In genomic region chr4:48270516-48270897, GRCh38 we compare ENCODE assay signal across 8 cellular contexts. TPM values are rescaled to one million over a fixed set of nuclear protein-coding genes. Genes with fewer than 3 reads are reported as not detected.
DNase-seq lines count a peak whose midpoint lies in the region; ATAC-seq, FAIRE-seq and TF ChIP-seq lines count a peak whose summit lies in the region.

No MANE protein-coding gene starts in this region.

- H3K9me3 ChIP-seq in left ventricle myocardium inferior (replicated peaks) (no peaks in the 10 kb centered on the region), body of pancreas (no peaks in the 10 kb centered on the region), mesodermal cell (ENCODE audit: control insufficient read depth, low read length) (peaks cover 6% of the 10 kb centered on the region), vagina (no peaks in the 10 kb centered on the region), small intestine (ENCODE audit: control insufficient read depth, low read depth) (no peaks in the 10 kb centered on the region)

- H3K27me3 ChIP-seq in left ventricle myocardium inferior (ENCODE audit: low read depth): no peaks in the 10 kb centered on the region
- no peaks in the 10 kb centered on the region for H3K27me3 ChIP-seq in body of pancreas
- H3K27me3 ChIP-seq in vagina: no peaks in the 10 kb centered on the region
- H3K27me3 ChIP-seq in small intestine (ENCODE audit: control insufficient read depth in 2 of 2, insufficient read depth in 2 of 2, low read length in 2 of 2): no peaks in the 10 kb centered on the region

- no peaks in the 10 kb centered on the region for H3K36me3 ChIP-seq in left ventricle myocardium inferior
- no peaks in the 10 kb centered on the region for H3K36me3 ChIP-seq in body of pancreas (replicated peaks in 1 of 2; ENCODE audit: insufficient read depth in 1 of 2, low read depth in 2 of 2)
- no peaks in the 10 kb centered on the region for H3K36me3 ChIP-seq in mesodermal cell (ENCODE audit: control insufficient read depth, insufficient read depth, low read length)
- H3K36me3 ChIP-seq in vagina: no peaks in the 10 kb centered on the region
- no peaks in the 10 kb centered on the region for H3K36me3 ChIP-seq in small intestine (ENCODE audit: control insufficient read depth in 2 of 2, insufficient read depth in 2 of 2, low read length in 2 of 2)

- intact Hi-C loops in left ventricle myocardium inferior (cut with micrococcal nuclease): no loop called here
- intact Hi-C loops in left cardiac atrium (cut with DNase I): loop anchor here in 1 of 2 donors (10.0 kb wide), 1 partner anchor 146 kb away; no protein-coding TSS in a partner anchor
- intact Hi-C loops in body of pancreas (cut with DNase I): no loop called here
- intact Hi-C loops in vagina (cut with DNase I): no loop called here

- ATAC-seq in left cardiac atrium (no peak), body of pancreas (no peak), GM21526 (IDR thresholded peaks at IDR 0.05; ENCODE audit: low FRiP score, unreplicated experiment) (no peak)

- FAIRE-seq in small intestine (lab: Jason Lieb, UNC): no peak

- peaks cover 21% of the 10 kb centered on the region for H3K4me1 ChIP-seq in left ventricle myocardium inferior
- H3K4me1 ChIP-seq in body of pancreas: peaks cover 9% of the 10 kb centered on the region
- H3K4me1 ChIP-seq in mesodermal cell (ENCODE audit: control insufficient read depth, insufficient read depth, low read length, poor library complexity, severe bottlenecking): no peaks in the 10 kb centered on the region
- peaks cover 15% of the 10 kb centered on the region for H3K4me1 ChIP-seq in vagina
- peaks cover 3% of the 10 kb centered on the region in 2 donors for H3K4me1 ChIP-seq in small intestine (ENCODE audit: control insufficient read depth in 2 of 2, insufficient read depth in 1 of 2, low read depth in 1 of 2, low read length in 1 of 2)

- peak overlapping the region; percentile 88 for H3K4me3 ChIP-seq in left ventricle myocardium inferior
- no peak overlapping the region for H3K4me3 ChIP-seq in body of pancreas
- peak overlapping the region; percentile 68 for H3K4me3 ChIP-seq in mesodermal cell (ENCODE audit: extremely low read depth, insufficient read depth, low read length, poor library complexity, severe bottlenecking)
- H3K4me3 ChIP-seq in vagina: peak overlapping the region; percentile 84 to 94
- H3K4me3 ChIP-seq in small intestine (ENCODE audit: low read depth in 1 of 2, low read length in 2 of 2): peak overlapping the region in 1 of 2 donors; percentile 80

- DNase-seq in left ventricle myocardium inferior (no peak), left cardiac atrium (no peak), body of pancreas (no peak), vagina (ENCODE audit: extremely low spot score in 2 of 2) (no peak), GM10266 (ENCODE audit: extremely low spot score) (no peak), small intestine (no peak)

- 47 to 50% methylated on average over 3 of the region's 3 CpGs for WGBS in body of pancreas, 2 donors
- 90 to 100% methylated on average over 1 to 2 of the region's 3 CpGs for WGBS in mesodermal cell (ENCODE audit: insufficient coverage in 2 of 2), 2 experiments
- WGBS in small intestine, 3 donors: 64 to 74% (median 67%) methylated on average over 3 of the region's 3 CpGs

- H3K27ac ChIP-seq in left ventricle myocardium inferior (replicated peaks) (peak overlapping the region; percentile 82), body of pancreas (peak overlapping the region; percentile 89 to 95 (median 94)), mesodermal cell (ENCODE audit: low read depth, low read length, severe bottlenecking) (no peak overlapping the region), vagina (peak overlapping the region; percentile 86), small intestine (ENCODE audit: low read depth in 1 of 2, low read length in 1 of 2) (peak overlapping the region in 1 of 2 donors; percentile 91)

- TF ChIP-seq CTCF in left ventricle myocardium inferior (IDR thresholded peaks at IDR 0.05; ENCODE audit: borderline replicate concordance) (no peak), body of pancreas (IDR thresholded peaks at IDR 0.05) (no peak), vagina (IDR thresholded peaks at IDR 0.05) (no peak), GM10266 (IDR thresholded peaks at IDR 0.05; ENCODE audit: control insufficient read depth, insufficient read depth, low read depth, missing control alignments) (no peak)

- no peak for TF ChIP-seq POLR2A in body of pancreas (IDR thresholded peaks at IDR 0.05)
- no peak for TF ChIP-seq POLR2A in vagina (IDR thresholded peaks at IDR 0.05)

RNA-seq across cellular contexts. Expression of gene TEC, which starts 0.9 kb away (rescaled TPM):
- total RNA-seq in left ventricle myocardium inferior: 1.9 TPM
- total RNA-seq in left cardiac atrium: 1 to 10 TPM; 1.8 to 2.3 TPM
- 1 to 10 TPM; 2.1 to 3.3 TPM for total RNA-seq in body of pancreas
- polyA plus RNA-seq in mesodermal cell (2013, experiment 1 of 2): 0.63 TPM
- 0.96 TPM for polyA plus RNA-seq in mesodermal cell (2013, experiment 2 of 2)
- 9.3 TPM for total RNA-seq in vagina
- polyA plus RNA-seq in small intestine: 1 to 10 TPM; 1.3 to 3.8 (median 2.7) TPM

Comparison
In these comparisons a context has a peak if more than half of its experiments do, and no peak if none do; other contexts are left out.
1. H3K4me3 ChIP-seq: peak in left ventricle myocardium inferior (single experiment), mesodermal cell (single experiment) and vagina (2 of 2); none in body of pancreas (0 of 2).